ENCODE assay signal across 19 cellular contexts in genomic region chr2:142217804-142218203, GRCh38.
DNase-seq lines count a peak whose midpoint lies in the region; ATAC-seq and TF ChIP-seq lines count a peak whose summit lies in the region.
"Had no signal": no experiment of that assay in that cellular context is flagged by ENCODE, and none has a peak within 500 bp of the region (broad histone marks: within the 10 kb centered on the region; RNA-seq: fewer than 3 reads in every experiment).

No MANE protein-coding gene starts in this region.

- POLR2A ChIA-PET in activated CD4-positive, alpha-beta memory T cell treated with anti-CD3 and anti-CD28 coated beads for 36 hours (lab: Charles Lee): no interaction called here

- peak; percentile 74 for DNase-seq in ELR (ENCODE audit: low read depth)
- DNase-seq in SJSA1 (ENCODE audit: low read depth in 1 of 2, low spot score in 2 of 2): peak in 1 of 2 experiments; percentile 19
- peak; percentile 67 for DNase-seq in choroid plexus epithelial cell (ENCODE audit: low read depth)
- peak; percentile 42 for DNase-seq in kidney tubule cell (ENCODE audit: low spot score)
- no peak for DNase-seq in activated CD4-positive, alpha-beta memory T cell treated with anti-CD3 and anti-CD28 coated beads for 36 hours
- no peak for DNase-seq in C1 segment of cervical spinal cord (lab: John Stamatoyannopoulos, UW)
- no peak for DNase-seq in nucleus accumbens (lab: John Stamatoyannopoulos, UW)
- DNase-seq: DMS79 treated with DMSO at 0.1 percent for 48 hours, GOT3, MG63, NCI-H1105, NCI-H1694, NCI-H2107, NCI-H524 treated with DMSO at 0.1 percent for 48 hours, Right ventricle myocardium superior had no signal

- no peaks in the 10 kb centered on the region for H3K9me3 ChIP-seq in SJSA1 (replicated peaks)
- H3K9me3 ChIP-seq: MG63 had no signal

- H3K36me3 Mint-ChIP-seq in activated CD4-positive, alpha-beta memory T cell treated with anti-CD3 and anti-CD28 coated beads for 36 hours: no peaks in the 10 kb centered on the region

- peaks cover 17% of the 10 kb centered on the region for H3K4me1 ChIP-seq in SJSA1 (replicated peaks)

- no peak overlapping the region for H3K27ac Mint-ChIP-seq in activated CD4-positive, alpha-beta memory T cell treated with anti-CD3 and anti-CD28 coated beads for 36 hours

- CTCF ChIA-PET in activated CD4-positive, alpha-beta memory T cell treated with anti-CD3 and anti-CD28 coated beads for 36 hours (lab: Charles Lee): no interaction called here

- peaks cover 22% of the 10 kb centered on the region for H3K9me3 Mint-ChIP-seq in activated CD4-positive, alpha-beta memory T cell treated with anti-CD3 and anti-CD28 coated beads for 36 hours

- no peaks in the 10 kb centered on the region for H3K27me3 Mint-ChIP-seq in activated CD4-positive, alpha-beta memory T cell treated with anti-CD3 and anti-CD28 coated beads for 36 hours

- H3K4me3 Mint-ChIP-seq in activated CD4-positive, alpha-beta memory T cell treated with anti-CD3 and anti-CD28 coated beads for 36 hours: no peak overlapping the region

- TF ChIP-seq CTCF in choroid plexus epithelial cell (conservative IDR thresholded peaks at IDR 0.05; ENCODE audit: low read depth, low read length): no peak

- H3K4me3 ChIP-seq in SJSA1 (no peak overlapping the region), choroid plexus epithelial cell (ENCODE audit: low read depth, low read length) (no peak overlapping the region)
- H3K4me3 ChIP-seq: BLaER1 treated with 17β-estradiol and CSF1 and Interleukin-3, amounts not matched to agents 10 nM and 100 nM; MG63 had no signal

- no peaks in the 10 kb centered on the region for H3K4me1 Mint-ChIP-seq in activated CD4-positive, alpha-beta memory T cell treated with anti-CD3 and anti-CD28 coated beads for 36 hours (ENCODE audit: low read depth)

- H3K36me3 ChIP-seq in SJSA1: no peaks in the 10 kb centered on the region
- H3K36me3 ChIP-seq: BLaER1 treated with 17β-estradiol and CSF1 and Interleukin-3, amounts not matched to agents 10 nM and 100 nM; MG63 had no signal

- intact Hi-C loops in activated CD4-positive, alpha-beta memory T cell treated with anti-CD3 and anti-CD28 coated beads for 36 hours (cut with micrococcal nuclease): no loop called here

- peak overlapping the region; percentile 44 for H3K27ac ChIP-seq in SJSA1
- H3K27ac ChIP-seq: BLaER1 treated with 17β-estradiol and CSF1 and Interleukin-3, amounts not matched to agents 10 nM and 100 nM; KMS-11 had no signal

- no peak for ATAC-seq in GM21723 (IDR thresholded peaks at IDR 0.05; ENCODE audit: unreplicated experiment)
- ATAC-seq: HepG2 had no signal

- H3K27me3 ChIP-seq in SJSA1 (replicated peaks): no peaks in the 10 kb centered on the region
- H3K27me3 ChIP-seq: BLaER1 treated with 17β-estradiol and CSF1 and Interleukin-3, amounts not matched to agents 10 nM and 100 nM; MG63 had no signal

Comparison
In these comparisons a context has a peak if more than half of its experiments do, and no peak if none do; other contexts are left out.
1. DNase-seq: peak in ELR (single experiment), choroid plexus epithelial cell (single experiment) and kidney tubule cell (single experiment); none in activated CD4-positive, alpha-beta memory T cell treated with anti-CD3 and anti-CD28 coated beads for 36 hours (single experiment), C1 segment of cervical spinal cord (0 of 14) and nucleus accumbens (0 of 56).